In genomic region chr22:21652547-21653545, GRCh38 we compare ENCODE assay signal across 1 cellular context.
TF ChIP-seq lines count a peak whose summit lies in the region.

No MANE protein-coding gene starts in this region.

TF ChIP-seq in HEK293, 187 proteins besides CTCF, POLR2A, EP300 and RAD21 (continued from another document):
- TF ChIP-seq, protein P1, sequence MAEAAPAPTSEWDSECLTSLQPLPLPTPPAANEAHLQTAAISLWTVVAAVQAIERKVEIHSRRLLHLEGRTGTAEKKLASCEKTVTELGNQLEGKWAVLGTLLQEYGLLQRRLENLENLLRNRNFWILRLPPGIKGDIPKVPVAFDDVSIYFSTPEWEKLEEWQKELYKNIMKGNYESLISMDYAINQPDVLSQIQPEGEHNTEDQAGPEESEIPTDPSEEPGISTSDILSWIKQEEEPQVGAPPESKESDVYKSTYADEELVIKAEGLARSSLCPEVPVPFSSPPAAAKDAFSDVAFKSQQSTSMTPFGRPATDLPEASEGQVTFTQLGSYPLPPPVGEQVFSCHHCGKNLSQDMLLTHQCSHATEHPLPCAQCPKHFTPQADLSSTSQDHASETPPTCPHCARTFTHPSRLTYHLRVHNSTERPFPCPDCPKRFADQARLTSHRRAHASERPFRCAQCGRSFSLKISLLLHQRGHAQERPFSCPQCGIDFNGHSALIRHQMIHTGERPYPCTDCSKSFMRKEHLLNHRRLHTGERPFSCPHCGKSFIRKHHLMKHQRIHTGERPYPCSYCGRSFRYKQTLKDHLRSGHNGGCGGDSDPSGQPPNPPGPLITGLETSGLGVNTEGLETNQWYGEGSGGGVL (tag by site-specific recombination; IDR thresholded peaks at IDR 0.05), result no peak
- TF ChIP-seq ZNF473 (tag by site-specific recombination; IDR thresholded peaks at IDR 0.05) (no peak), ZNF571 (tag by site-specific recombination; IDR thresholded peaks at IDR 0.05) (no peak), ZNF211 (tag by site-specific recombination; IDR thresholded peaks at IDR 0.05; ENCODE audit: low read depth) (no peak), ZNF621 (tag by site-specific recombination; IDR thresholded peaks at IDR 0.05) (no peak), ZNF707 (tag by site-specific recombination; IDR thresholded peaks at IDR 0.05) (no peak), ZFP37 (tag by site-specific recombination; IDR thresholded peaks at IDR 0.05) (no peak), ZNF624 (tag by site-specific recombination; IDR thresholded peaks at IDR 0.05) (no peak), PBX3 (CRISPR knock-in tag; IDR thresholded peaks at IDR 0.05) (no peak), ZNF629 (tag by site-specific recombination; IDR thresholded peaks at IDR 0.05) (no peak), ZNF664 (tag by site-specific recombination; IDR thresholded peaks at IDR 0.05) (no peak), ZNF501 (tag by site-specific recombination; IDR thresholded peaks at IDR 0.05) (0 out of 2 replicates have a peak, but pooled peaks have one; percentile 13), BCL11B (tag by site-specific recombination; IDR thresholded peaks at IDR 0.05; ENCODE audit: low read depth) (no peak), YY2 (tag by site-specific recombination; IDR thresholded peaks at IDR 0.05) (no peak), ZNF610 (tag by site-specific recombination; IDR thresholded peaks at IDR 0.05; ENCODE audit: borderline replicate concordance) (no peak), ZNF585B (tag by site-specific recombination; IDR thresholded peaks at IDR 0.05) (no peak), ZNF555 (tag by site-specific recombination; conservative IDR thresholded peaks at IDR 0.05) (no peak), HOXD13 (CRISPR knock-in tag; IDR thresholded peaks at IDR 0.05; ENCODE audit: borderline replicate concordance) (no peak), ZNF645 (tag by site-specific recombination; IDR thresholded peaks at IDR 0.05) (no peak), ZBTB8A (tag by site-specific recombination; IDR thresholded peaks at IDR 0.05) (peak; percentile 67), MEIS1 (CRISPR knock-in tag; IDR thresholded peaks at IDR 0.05; ENCODE audit: borderline replicate concordance) (no peak)
- TF ChIP-seq, protein P2, sequence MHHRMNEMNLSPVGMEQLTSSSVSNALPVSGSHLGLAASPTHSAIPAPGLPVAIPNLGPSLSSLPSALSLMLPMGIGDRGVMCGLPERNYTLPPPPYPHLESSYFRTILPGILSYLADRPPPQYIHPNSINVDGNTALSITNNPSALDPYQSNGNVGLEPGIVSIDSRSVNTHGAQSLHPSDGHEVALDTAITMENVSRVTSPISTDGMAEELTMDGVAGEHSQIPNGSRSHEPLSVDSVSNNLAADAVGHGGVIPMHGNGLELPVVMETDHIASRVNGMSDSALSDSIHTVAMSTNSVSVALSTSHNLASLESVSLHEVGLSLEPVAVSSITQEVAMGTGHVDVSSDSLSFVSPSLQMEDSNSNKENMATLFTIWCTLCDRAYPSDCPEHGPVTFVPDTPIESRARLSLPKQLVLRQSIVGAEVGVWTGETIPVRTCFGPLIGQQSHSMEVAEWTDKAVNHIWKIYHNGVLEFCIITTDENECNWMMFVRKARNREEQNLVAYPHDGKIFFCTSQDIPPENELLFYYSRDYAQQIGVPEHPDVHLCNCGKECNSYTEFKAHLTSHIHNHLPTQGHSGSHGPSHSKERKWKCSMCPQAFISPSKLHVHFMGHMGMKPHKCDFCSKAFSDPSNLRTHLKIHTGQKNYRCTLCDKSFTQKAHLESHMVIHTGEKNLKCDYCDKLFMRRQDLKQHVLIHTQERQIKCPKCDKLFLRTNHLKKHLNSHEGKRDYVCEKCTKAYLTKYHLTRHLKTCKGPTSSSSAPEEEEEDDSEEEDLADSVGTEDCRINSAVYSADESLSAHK (tag by site-specific recombination; IDR thresholded peaks at IDR 0.05), result no peak
TF ChIP-seq in HEK293: peak in this region for 5.
